Comparison of ENCODE assay signal across 1 cellular context in genomic region chr9:121277518-121278275, GRCh38.
TF ChIP-seq lines count a peak whose summit lies in the region.

No MANE protein-coding gene starts in this region.

TF ChIP-seq in IMR-90, 13 proteins besides CTCF, POLR2A, EP300 and RAD21:
- TF ChIP-seq CEBPB (IDR thresholded peaks at IDR 0.05; ENCODE audit: low read depth, low read length) (peak; percentile 27; the same call in 1 of the 2 replicates), RFX5 (IDR thresholded peaks at IDR 0.05; ENCODE audit: low read depth, low read length) (no peak)
